8 cellular contexts compared by ENCODE assay signal in the genomic region with DNA sequence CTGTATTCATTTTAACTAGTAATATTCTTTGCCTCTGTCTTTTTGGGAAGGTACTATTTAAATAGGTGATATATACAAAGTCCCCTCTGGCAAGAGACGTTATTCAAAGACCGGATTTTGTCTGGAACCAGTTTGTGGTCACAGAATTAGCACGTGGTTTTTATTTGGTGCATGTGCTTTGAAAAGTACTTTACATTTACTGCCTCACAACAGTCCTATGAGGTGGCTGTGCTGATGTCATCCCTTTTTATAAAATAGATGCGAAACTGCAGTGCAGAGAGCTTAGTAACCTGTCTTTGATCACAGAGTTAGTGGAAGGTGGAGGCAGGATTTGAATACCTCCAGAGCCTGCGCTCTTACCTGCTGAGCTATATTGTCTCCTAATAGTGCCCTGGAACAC. TPM values are rescaled to one million over a fixed set of nuclear protein-coding genes. Genes with fewer than 3 reads are reported as not detected.
DNase-seq lines count a peak whose midpoint lies in the region; ATAC-seq lines count a peak whose summit lies in the region.

No MANE protein-coding gene starts in this region.

- H3K27me3 ChIP-seq in BLaER1 (no peaks in the 10 kb centered on the region), neuronal stem cell (ENCODE audit: control insufficient read depth in 3 of 3, insufficient read depth in 3 of 3, low read depth in 1 of 3, low read length in 3 of 3) (no peaks in the 10 kb centered on the region)

- no peaks in the 10 kb centered on the region for H3K9me3 Mint-ChIP-seq in activated CD8-positive, alpha-beta T cell treated with anti-CD3 and anti-CD28 coated beads, Interleukin-2, amount 10 ng/mL, durations not matched to agents 7 days and 5 days (ENCODE audit: insufficient read depth)
- H3K9me3 Mint-ChIP-seq in natural killer cell treated with Interleukin-12 subunit alpha and Interleukin-12 subunit beta and Interleukin-15 and Interleukin-18, amount 100 ng/mL, for 72 hours: no peaks in the 10 kb centered on the region

- peaks cover 87% of the 10 kb centered on the region for H3K4me1 Mint-ChIP-seq in activated CD8-positive, alpha-beta T cell treated with anti-CD3 and anti-CD28 coated beads, Interleukin-2, amount 10 ng/mL, durations not matched to agents 7 days and 5 days (ENCODE audit: low read depth)
- peaks cover 74 to 87% of the 10 kb centered on the region in 2 donors for H3K4me1 Mint-ChIP-seq in natural killer cell treated with Interleukin-12 subunit alpha and Interleukin-12 subunit beta and Interleukin-15 and Interleukin-18, amount 100 ng/mL, for 72 hours (ENCODE audit: low read depth in 2 of 2)

- no peak overlapping the region for H3K23ac ChIP-seq in neuronal stem cell (ENCODE audit: low read depth, low read length, poor library complexity)

- no peak overlapping the region for H2BK15ac ChIP-seq in neuronal stem cell (ENCODE audit: low read length)

- H3K36me3 ChIP-seq in BLaER1 (no peaks in the 10 kb centered on the region), neuronal stem cell (replicated peaks in 1 of 2; ENCODE audit: control insufficient read depth in 2 of 2, insufficient read depth in 2 of 2, low read length in 2 of 2) (no peaks in the 10 kb centered on the region)

- peaks cover 77% of the 10 kb centered on the region for H4K20me1 ChIP-seq in BLaER1

- peaks cover 91% of the 10 kb centered on the region for H3K4me1 ChIP-seq in BLaER1
- peaks cover 32 to 35% of the 10 kb centered on the region in 2 donors for H3K4me1 ChIP-seq in neuronal stem cell (ENCODE audit: control insufficient read depth in 2 of 2, insufficient read depth in 1 of 2, low read depth in 1 of 2, low read length in 2 of 2)

- CTCF ChIA-PET in activated CD8-positive, alpha-beta T cell treated with anti-CD3 and anti-CD28 coated beads, Interleukin-2, amount 10 ng/mL, durations not matched to agents 7 days and 5 days (lab: Charles Lee): interaction anchor here (0.8 to 14.0 kb wide), 7 partner anchors 8 to 61 kb away, joined by 3 to 251 read pairs (median 3); no protein-coding TSS in a partner anchor

- H3K4me2 ChIP-seq in BLaER1 (peak overlapping the region; percentile 83), neuronal stem cell (ENCODE audit: insufficient read depth, low read length, poor library complexity, severe bottlenecking) (no peak overlapping the region)

- peak overlapping the region; percentile 92 for H3K27ac ChIP-seq in BLaER1
- no peak overlapping the region for H3K27ac ChIP-seq in neuronal stem cell (replicated peaks; ENCODE audit: low read length)

- peak overlapping the region; percentile 83; the same call in 1 of the 2 replicates for H3K4me3 ChIP-seq in BLaER1
- H3K4me3 ChIP-seq in neuronal stem cell (ENCODE audit: low read length in 2 of 2): no peak overlapping the region

- no peak overlapping the region for H3K4ac ChIP-seq in neuronal stem cell (ENCODE audit: low read length)

- H4K8ac ChIP-seq in neuronal stem cell (ENCODE audit: low read depth, low read length): no peak overlapping the region

- no peak overlapping the region for H3K18ac ChIP-seq in neuronal stem cell (ENCODE audit: low read length)

- H2BK120ac ChIP-seq in neuronal stem cell (ENCODE audit: low read depth, low read length): no peak overlapping the region

- H3K9ac ChIP-seq in BLaER1: peak overlapping the region; percentile 93
- H3K9ac ChIP-seq in neuronal stem cell (ENCODE audit: low read depth, low read length, poor library complexity): no peak overlapping the region

- H4K91ac ChIP-seq in neuronal stem cell (ENCODE audit: low read depth, low read length, poor library complexity): no peak overlapping the region

- peak; percentile 80 for DNase-seq in activated CD8-positive, alpha-beta T cell treated with anti-CD3 and anti-CD28 coated beads, Interleukin-2, amount 10 ng/mL, durations not matched to agents 7 days and 5 days
- DNase-seq in natural killer cell treated with Interleukin-12 subunit alpha and Interleukin-12 subunit beta and Interleukin-15 and Interleukin-18, amount 100 ng/mL, for 72 hours (ENCODE audit: low spot score): peak; percentile 77
- no peak for DNase-seq in neuronal stem cell (ENCODE audit: low spot score)
- DNase-seq in NCI-H146 (lab: John Stamatoyannopoulos, UW): no peak
- DNase-seq in SHP77 (lab: John Stamatoyannopoulos, UW): no peak

- H2AK5ac ChIP-seq in neuronal stem cell (ENCODE audit: low read depth, low read length): no peak overlapping the region

- H3K27ac Mint-ChIP-seq in activated CD8-positive, alpha-beta T cell treated with anti-CD3 and anti-CD28 coated beads, Interleukin-2, amount 10 ng/mL, durations not matched to agents 7 days and 5 days: peak overlapping the region; percentile 82
- H3K27ac Mint-ChIP-seq in natural killer cell treated with Interleukin-12 subunit alpha and Interleukin-12 subunit beta and Interleukin-15 and Interleukin-18, amount 100 ng/mL, for 72 hours: peak overlapping the region; percentile 93 to 95

- no peaks in the 10 kb centered on the region for H3K27me3 Mint-ChIP-seq in activated CD8-positive, alpha-beta T cell treated with anti-CD3 and anti-CD28 coated beads, Interleukin-2, amount 10 ng/mL, durations not matched to agents 7 days and 5 days (ENCODE audit: low read depth)
- no peaks in the 10 kb centered on the region for H3K27me3 Mint-ChIP-seq in natural killer cell treated with Interleukin-12 subunit alpha and Interleukin-12 subunit beta and Interleukin-15 and Interleukin-18, amount 100 ng/mL, for 72 hours

- peak overlapping the region; percentile 51 for H3K4me3 Mint-ChIP-seq in activated CD8-positive, alpha-beta T cell treated with anti-CD3 and anti-CD28 coated beads, Interleukin-2, amount 10 ng/mL, durations not matched to agents 7 days and 5 days
- peak overlapping the region; percentile 96 for H3K4me3 Mint-ChIP-seq in natural killer cell treated with Interleukin-12 subunit alpha and Interleukin-12 subunit beta and Interleukin-15 and Interleukin-18, amount 100 ng/mL, for 72 hours

- no peak overlapping the region for H2BK5ac ChIP-seq in neuronal stem cell (ENCODE audit: low read length)

- POLR2A ChIA-PET in activated CD8-positive, alpha-beta T cell treated with anti-CD3 and anti-CD28 coated beads, Interleukin-2, amount 10 ng/mL, durations not matched to agents 7 days and 5 days (lab: Charles Lee): no interaction called here

- H3K79me1 ChIP-seq in neuronal stem cell (ENCODE audit: low read depth, low read length): peaks cover 17% of the 10 kb centered on the region

- no peak overlapping the region for H3K14ac ChIP-seq in neuronal stem cell (ENCODE audit: low read length)

- H3K36me3 Mint-ChIP-seq in activated CD8-positive, alpha-beta T cell treated with anti-CD3 and anti-CD28 coated beads, Interleukin-2, amount 10 ng/mL, durations not matched to agents 7 days and 5 days (ENCODE audit: low read depth): peaks cover 10% of the 10 kb centered on the region
- H3K36me3 Mint-ChIP-seq in natural killer cell treated with Interleukin-12 subunit alpha and Interleukin-12 subunit beta and Interleukin-15 and Interleukin-18, amount 100 ng/mL, for 72 hours: no peaks in the 10 kb centered on the region

- H2AFZ ChIP-seq in neuronal stem cell (ENCODE audit: low read length): no peak overlapping the region

- WGBS in neuronal stem cell (ENCODE audit: extremely low coverage in 2 of 2, insufficient read length in 2 of 2, insufficient replicate concordance in 1 of 2), 2 donors: no CpG with 5 or more reads among the region's 5 CpGs

- H2BK12ac ChIP-seq in neuronal stem cell (ENCODE audit: low read length): no peak overlapping the region

- ATAC-seq in GM19035 (IDR thresholded peaks at IDR 0.05; ENCODE audit: unreplicated experiment): peak; percentile 34
- peak; percentile 38 for ATAC-seq in HG03175 (IDR thresholded peaks at IDR 0.05; ENCODE audit: unreplicated experiment)
- peak; percentile 50 for ATAC-seq in activated CD8-positive, alpha-beta T cell treated with anti-CD3 and anti-CD28 coated beads, Interleukin-2, amount 10 ng/mL, durations not matched to agents 7 days and 5 days
- peak; percentile 60 to 63 for ATAC-seq in natural killer cell treated with Interleukin-12 subunit alpha and Interleukin-12 subunit beta and Interleukin-15 and Interleukin-18, amount 100 ng/mL, for 72 hours

- H3K9me3 ChIP-seq in BLaER1 (no peaks in the 10 kb centered on the region), neuronal stem cell (replicated peaks in 1 of 2; ENCODE audit: control insufficient read depth in 2 of 2, insufficient read depth in 1 of 2, low read depth in 1 of 2, low read length in 2 of 2) (no peaks in the 10 kb centered on the region)

RNA-seq across cellular contexts. Expression of gene LPIN1, which starts 4.0 kb away (rescaled TPM):
- 10 to 100 TPM; 46.8 to 54.7 TPM for total RNA-seq in activated CD8-positive, alpha-beta T cell treated with anti-CD3 and anti-CD28 coated beads, Interleukin-2, amount 10 ng/mL, durations not matched to agents 7 days and 5 days
- 100 to 1,000 TPM in 1 of 2 donors, 10 to 100 TPM in 1; 63.0 to 112 TPM for total RNA-seq in natural killer cell treated with Interleukin-12 subunit alpha and Interleukin-12 subunit beta and Interleukin-15 and Interleukin-18, amount 100 ng/mL, for 72 hours
- 19.1 TPM for polyA plus RNA-seq in neuronal stem cell (2013, experiment 1 of 2)
- 20.2 TPM for polyA plus RNA-seq in neuronal stem cell (2013, experiment 2 of 2)

Comparison
In these comparisons a context has a peak if more than half of its experiments do, and no peak if none do; other contexts are left out.
1. DNase-seq: peak in activated CD8-positive, alpha-beta T cell treated with anti-CD3 and anti-CD28 coated beads, Interleukin-2, amount 10 ng/mL, durations not matched to agents 7 days and 5 days (single experiment) and natural killer cell treated with Interleukin-12 subunit alpha and Interleukin-12 subunit beta and Interleukin-15 and Interleukin-18, amount 100 ng/mL, for 72 hours (single experiment); none in neuronal stem cell (single experiment), NCI-H146 (single experiment) and SHP77 (0 of 2).
2. Peak in every context shown above with its lines, with median percentiles within 50 percentile points of each other: ATAC-seq.